In genomic region chr22:22958621-22959020, GRCh38 we compare ENCODE assay signal across 1 cellular context.
TF ChIP-seq lines count a peak whose summit lies in the region.

No MANE protein-coding gene starts in this region.

TF ChIP-seq in K562, 482 proteins besides CTCF, POLR2A, EP300 and RAD21 (continued from another document):
- no peak for TF ChIP-seq CHD7 (IDR thresholded peaks at IDR 0.05; ENCODE audit: low read depth, low read length)
